In the genomic region with DNA sequence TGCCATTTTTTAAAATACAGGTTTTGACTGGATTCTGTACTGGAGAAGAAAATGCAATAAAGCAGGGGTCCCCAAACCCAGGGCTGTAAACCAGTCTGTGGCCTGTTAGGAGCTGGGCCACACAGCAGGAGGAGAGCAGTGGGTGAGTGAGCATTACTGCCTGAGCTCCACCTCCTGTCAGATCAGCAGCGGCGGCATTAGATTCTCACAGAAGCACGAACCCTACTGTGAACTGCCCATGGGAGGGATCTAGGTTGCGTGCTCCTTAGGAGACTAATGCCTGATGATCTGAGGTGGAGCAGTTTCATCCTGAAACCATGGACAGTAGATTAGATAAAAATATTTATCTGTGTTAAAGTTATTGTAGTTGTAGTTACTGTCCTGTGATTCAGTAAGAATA, we compare ENCODE assay signal across 13 cellular contexts. TPM values are rescaled to one million over a fixed set of nuclear protein-coding genes. Genes with fewer than 3 reads are reported as not detected.
A peak's percentile ranks its signal among the peaks of the same experiment; 100 is the strongest.
DNase-seq lines count a peak whose midpoint lies in the region; ATAC-seq and TF ChIP-seq lines count a peak whose summit lies in the region.
"Had no signal": no experiment of that assay in that cellular context is flagged by ENCODE, and none has a peak within 500 bp of the region (broad histone marks: within the 10 kb centered on the region; RNA-seq: fewer than 3 reads in every experiment).

No MANE protein-coding gene starts in this region.

- no peaks in the 10 kb centered on the region for H3K9me3 Mint-ChIP-seq in chondrocyte (ENCODE audit: low read depth)
- H3K9me3 Mint-ChIP-seq: central memory CD8-positive, alpha-beta T cell had no signal

- no TSS peak for BruUV-seq in A673 (replicated peaks; lab: Mats Ljungman, UMichigan)

- peak overlapping the region; percentile 45 for H3K27ac ChIP-seq in A673 (ENCODE audit: low read depth, low read length, poor library complexity, severe bottlenecking)
- H3K27ac ChIP-seq: neutrophil had no signal

- no peak for ATAC-seq in GM21619 (IDR thresholded peaks at IDR 0.05; ENCODE audit: unreplicated experiment)

- CTCF ChIA-PET in A673 (lab: Charles Lee): interaction anchor here (0.5 to 1.3 kb wide), 3 partner anchors 48 to 672 kb away, joined by 5 to 6 read pairs (median 5); no protein-coding TSS in a partner anchor

- no peaks in the 10 kb centered on the region for H3K27me3 ChIP-seq in A673 (replicated peaks; ENCODE audit: insufficient read depth, low read depth, low read length, poor library complexity)
- H3K27me3 ChIP-seq: neutrophil had no signal

- no peak overlapping the region for H3K4me3 ChIP-seq in A673 (ENCODE audit: low read depth, low read length, poor library complexity, severe bottlenecking)

- DNase-seq in A673 (ENCODE audit: low spot score) (peak; percentile 81), LHCN-M2 (ENCODE audit: low read depth) (peak; percentile 80), chondrocyte (ENCODE audit: low spot score) (no peak), kidney tubule cell (ENCODE audit: low spot score) (peak; percentile 44), NCI-H526 treated with DMSO at 0.1 percent for 48 hours (lab: John Stamatoyannopoulos, UW) (no peak), HuH-7.5 (ENCODE audit: low spot score) (no peak), NCI-H2081 (lab: John Stamatoyannopoulos, UW) (no peak)
- DNase-seq: NCI-H1092, T-helper 2 cell had no signal

- H3K4me1 Mint-ChIP-seq in chondrocyte (ENCODE audit: low read depth): peaks cover 65% of the 10 kb centered on the region

- POLR2A ChIA-PET in A673 (lab: Charles Lee; ENCODE audit: low non-redundant PET): no interaction called here

- peaks cover 17% of the 10 kb centered on the region for H3K36me3 Mint-ChIP-seq in chondrocyte (ENCODE audit: low read depth)

- H3K9me3 ChIP-seq in A673 (ENCODE audit: low read depth, low read length, poor library complexity, severe bottlenecking): no peaks in the 10 kb centered on the region
- H3K9me3 ChIP-seq: neutrophil had no signal

- peak overlapping the region; percentile 53 for H3K4me3 Mint-ChIP-seq in chondrocyte (ENCODE audit: unreplicated experiment)
- H3K4me3 Mint-ChIP-seq: B cell; central memory CD8-positive, alpha-beta T cell had no signal

- H3K4me1 ChIP-seq in A673 (ENCODE audit: insufficient read depth, low read length, poor library complexity, severe bottlenecking): peaks cover 29% of the 10 kb centered on the region

- intact Hi-C loops in A673 (cut with micrococcal nuclease; ENCODE audit: unreplicated experiment): loop anchor here (5.0 kb wide), 1 partner anchor 47 kb away; the partner anchor contains the start of gene GSTA4

- TF ChIP-seq CTCF in A673 (conservative IDR thresholded peaks at IDR 0.05; ENCODE audit: low read depth, low read length): no peak
- TF ChIP-seq CTCF in chondrocyte (IDR thresholded peaks at IDR 0.05): peak; percentile 39

- H3K36me3 ChIP-seq in A673 (ENCODE audit: insufficient read depth, low read length, poor library complexity, severe bottlenecking): no peaks in the 10 kb centered on the region

- no peaks in the 10 kb centered on the region for H3K27me3 Mint-ChIP-seq in chondrocyte (ENCODE audit: low read depth)
- H3K27me3 Mint-ChIP-seq: B cell; central memory CD8-positive, alpha-beta T cell had no signal

- peak overlapping the region; percentile 95 for H3K27ac Mint-ChIP-seq in chondrocyte (ENCODE audit: unreplicated experiment)
- H3K27ac Mint-ChIP-seq: B cell had no signal

RNA-seq across cellular contexts. Expression of gene CILK1, which starts 17.6 kb away (rescaled TPM):
- total RNA-seq in A673 (2021): 15.7 and 16.1 TPM in 2 replicates
- total RNA-seq in LHCN-M2 (2014; rRNA removed): 16.7 and 17.3 TPM in 2 replicates
- 6.6 TPM for polyA plus RNA-seq in LHCN-M2 (2012)
- total RNA-seq in chondrocyte: 15.3 to 15.4 TPM (median 15.3 TPM) in 3 replicates

RNA-seq across cellular contexts. Expression of gene FBXO9, which starts 21.1 kb away (rescaled TPM):
- total RNA-seq in A673 (2021) (76.7 and 82.5 TPM in 2 replicates), LHCN-M2 (2014; rRNA removed) (27.8 and 33.5 TPM in 2 replicates), chondrocyte (72.5 to 84.4 TPM (median 78.8 TPM) in 3 replicates)
- 38.0 TPM for polyA plus RNA-seq in LHCN-M2 (2012)

RNA-seq across cellular contexts. Expression of gene GSTA4, which starts 49.0 kb away (rescaled TPM):
- total RNA-seq in A673 (2021): 30.8 and 39.2 TPM in 2 replicates
- 25.3 and 25.8 TPM in 2 replicates for total RNA-seq in LHCN-M2 (2014; rRNA removed)
- polyA plus RNA-seq in LHCN-M2 (2012): 17.1 TPM
- 30.9 to 43.4 TPM (median 31.4 TPM) in 3 replicates for total RNA-seq in chondrocyte

Comparison
In these comparisons a context has a peak if more than half of its experiments do, and no peak if none do; other contexts are left out.
1. DNase-seq: peak in A673 (single experiment), LHCN-M2 (single experiment) and kidney tubule cell (single experiment); none in chondrocyte (single experiment), NCI-H526 treated with DMSO at 0.1 percent for 48 hours (single experiment), HuH-7.5 (single experiment) and NCI-H2081 (0 of 2).